In the genomic region with DNA sequence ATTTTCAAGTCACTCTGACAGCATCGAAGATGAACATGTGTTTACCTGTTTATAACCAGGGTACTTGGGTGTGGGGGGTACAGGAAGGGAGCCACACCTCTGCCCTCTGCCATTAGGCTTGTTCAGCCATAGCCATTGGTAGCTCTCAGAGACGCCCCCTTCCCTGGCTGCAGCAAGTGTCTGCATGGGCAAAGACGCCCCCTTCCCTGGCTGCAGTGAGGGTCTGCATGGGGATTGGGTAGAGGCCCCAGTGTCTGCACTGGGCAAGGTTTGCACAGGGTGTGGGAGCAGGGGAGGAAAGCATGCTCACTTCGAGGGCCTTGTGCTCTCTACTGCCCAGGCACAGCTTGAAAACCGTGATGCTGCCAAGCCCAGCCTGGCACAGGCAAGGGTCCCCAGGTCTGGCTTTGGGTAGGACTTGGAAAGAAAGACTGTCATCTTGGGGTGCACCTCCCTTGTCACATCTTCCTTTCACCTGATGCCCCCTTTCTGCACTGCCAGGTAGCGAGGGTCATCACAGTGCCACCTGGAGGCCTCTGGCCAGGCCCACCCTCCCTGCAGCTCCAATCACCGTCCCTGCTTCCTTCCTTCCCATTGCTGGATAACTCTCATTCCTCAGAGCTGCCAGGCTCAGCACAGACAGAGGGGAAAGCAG, we compare ENCODE assay signal across 27 cellular contexts. TPM values are rescaled to one million over a fixed set of nuclear protein-coding genes. Genes with fewer than 3 reads are reported as not detected.
A peak's percentile ranks its signal among the peaks of the same experiment; 100 is the strongest.
DNase-seq lines count a peak whose midpoint lies in the region; ATAC-seq and TF ChIP-seq lines count a peak whose summit lies in the region.
"Had no signal": no experiment of that assay in that cellular context is flagged by ENCODE, and none has a peak within 500 bp of the region (broad histone marks: within the 10 kb centered on the region; RNA-seq: fewer than 3 reads in every experiment).

No MANE protein-coding gene starts in this region.

- no peaks in the 10 kb centered on the region for H3K23me2 ChIP-seq in H9 (ENCODE audit: insufficient read length, low read depth, low read length, poor library complexity, severe bottlenecking)

- CTCF ChIA-PET in GM10248 (lab: Yijun Ruan, JAX), result no interaction called here
- CTCF ChIA-PET in WTC11 (lab: Charles Lee), result interaction anchor here (0.6 to 3.6 kb wide), 8 partner anchors 9 to 328 kb away, joined by 3 to 27 read pairs (median 4); partner anchors contain the start of genes GJC3, ZKSCAN5 and ZSCAN25

- H3K79me2 ChIP-seq in H9 (ENCODE audit: insufficient read depth, low read length) (no peaks in the 10 kb centered on the region), neural progenitor cell (ENCODE audit: low read depth) (no peaks in the 10 kb centered on the region), trophoblast cell (ENCODE audit: control insufficient read depth, insufficient read depth, low read length, poor library complexity) (no peaks in the 10 kb centered on the region)

- H3K4ac ChIP-seq in H9 (ENCODE audit: low read depth, low read length) (no peak overlapping the region), trophoblast cell (ENCODE audit: low read depth, low read length) (no peak overlapping the region)

- H4K8ac ChIP-seq in H9 (replicated peaks; ENCODE audit: insufficient read length, low read depth, low read length), result no peak overlapping the region
- H4K8ac ChIP-seq in trophoblast cell (ENCODE audit: low read depth, low read length), result no peak overlapping the region

- H3K18ac ChIP-seq in H9 (ENCODE audit: insufficient read length, low read depth, low read length), result no peak overlapping the region
- H3K18ac ChIP-seq in trophoblast cell (ENCODE audit: low read length), result no peak overlapping the region

- no peak overlapping the region for H3K14ac ChIP-seq in H9 (ENCODE audit: insufficient read depth, low read length)
- no peak overlapping the region for H3K14ac ChIP-seq in trophoblast cell (ENCODE audit: low read length)

- H2BK5ac ChIP-seq in H9 (ENCODE audit: insufficient read length, low read length) (no peak overlapping the region), trophoblast cell (ENCODE audit: low read depth, low read length, poor library complexity) (no peak overlapping the region)

- H3K36me3 ChIP-seq in neural progenitor cell, result no peaks in the 10 kb centered on the region
- H3K36me3 ChIP-seq in trophoblast cell (ENCODE audit: control insufficient read depth in 1 of 2, insufficient read depth in 2 of 2, low read length in 2 of 2), result no peaks in the 10 kb centered on the region
- H3K36me3 ChIP-seq: adrenal gland, gastrocnemius medialis, HAP-1 had no signal

- no peak overlapping the region for H4K5ac ChIP-seq in H9 (ENCODE audit: insufficient read length, low read depth, low read length)

- H4K91ac ChIP-seq in H9 (ENCODE audit: insufficient read length, low read depth, low read length) (no peak overlapping the region), trophoblast cell (ENCODE audit: low read depth, low read length) (no peak overlapping the region)

- H3T11ph ChIP-seq in H9 (ENCODE audit: low read length), result no peak overlapping the region

- H3K4me1 ChIP-seq in H9 (ENCODE audit: insufficient read depth, low read length) (no peaks in the 10 kb centered on the region), neural progenitor cell (no peaks in the 10 kb centered on the region), trophoblast cell (ENCODE audit: control insufficient read depth in 1 of 2, insufficient read depth in 2 of 2, low read length in 2 of 2) (no peaks in the 10 kb centered on the region)
- H3K4me1 ChIP-seq: adrenal gland, gastrocnemius medialis, HAP-1 had no signal

- H3K4me1 Mint-ChIP-seq in H9, result 0 out of 4 replicates have a peak, but pooled peaks cover 0 to 4% of the 10 kb centered on the region in 2 experiments
- H3K4me1 Mint-ChIP-seq in WTC11, result no peaks in the 10 kb centered on the region
- H3K4me1 Mint-ChIP-seq in neural progenitor cell, result no peaks in the 10 kb centered on the region
- H3K4me1 Mint-ChIP-seq: IgD-negative memory B cell; stimulated activated naive B cell treated with anti-CD40 and anti-IgM and Interleukin-4, amounts not matched to agents 10 μg/mL and 1 μg/mL and 100 μg/mL, for 72 hours had no signal

- H3K79me1 ChIP-seq in H9 (ENCODE audit: insufficient read depth, low read depth, low read length, poor library complexity, severe bottlenecking) (no peaks in the 10 kb centered on the region), trophoblast cell (ENCODE audit: low read length) (no peaks in the 10 kb centered on the region)

- H2BK12ac ChIP-seq in H9 (ENCODE audit: insufficient read length, low read depth, low read length) (no peak overlapping the region), trophoblast cell (ENCODE audit: low read length) (no peak overlapping the region)

- DNase-seq in GM10248 (ENCODE audit: extremely low spot score) (peak; percentile 5), H9 (peak; percentile 76), WTC11 (ENCODE audit: low spot score) (peak; percentile 48), neural progenitor cell (ENCODE audit: low spot score) (peak; percentile 11), trophoblast cell (no peak)
- no peak for DNase-seq in stimulated activated naive CD4-positive, alpha-beta T cell treated with Interleukin-2 at 50 U/mL for 16 hours (lab: John Stamatoyannopoulos, UW)
- no peak for DNase-seq in activated naive CD4-positive, alpha-beta T cell (lab: John Stamatoyannopoulos, UW)
- DNase-seq: activated CD4-positive, alpha-beta T cell treated with anti-CD3 and anti-CD28 coated beads, Interleukin-2, amount 50 U/mL, for 4 hours; activated naive CD4-positive, alpha-beta T cell treated with anti-CD3 and anti-CD28 coated beads, Interleukin-2, amount 10 ng/mL, durations not matched to agents 7 days and 5 days; adrenal gland; central memory CD4-positive, alpha-beta T cell; gastrocnemius medialis; GDM1; NCI-H1436 treated with DMSO at 0.1 percent for 48 hours; NCI-H226; NCI-H69; SHP77; stimulated activated CD4-positive, alpha-beta T cell treated with anti-CD3 and anti-CD28 coated beads, Interleukin-15, amount 100 ng/mL, for 24 hours; stimulated activated naive B cell treated with anti-CD40 and anti-IgM and Interleukin-4, amounts not matched to agents 10 μg/mL and 1 μg/mL and 100 μg/mL, for 72 hours had no signal

- H3K23ac ChIP-seq in H9 (ENCODE audit: insufficient read length, low read depth, low read length) (no peak overlapping the region), trophoblast cell (ENCODE audit: low read length) (no peak overlapping the region)

- H4K20me1 ChIP-seq in H9 (ENCODE audit: control insufficient read depth, insufficient read depth, insufficient read length) (no peaks in the 10 kb centered on the region), neural progenitor cell (ENCODE audit: low read depth) (no peaks in the 10 kb centered on the region)

- H3K27ac Mint-ChIP-seq in H9 (no peak overlapping the region), WTC11 (no peak overlapping the region), neural progenitor cell (no peak overlapping the region)
- H3K27ac Mint-ChIP-seq: activated naive CD4-positive, alpha-beta T cell treated with anti-CD3 and anti-CD28 coated beads, Interleukin-2, amount 10 ng/mL, durations not matched to agents 7 days and 5 days; CD14-positive monocyte; IgD-negative memory B cell; natural killer cell treated with Interleukin-12 subunit alpha and Interleukin-12 subunit beta and Interleukin-15 and Interleukin-18, amount 100 ng/mL, for 72 hours; stimulated activated naive B cell treated with anti-CD40 and anti-IgM and Interleukin-4, amounts not matched to agents 10 μg/mL and 1 μg/mL and 100 μg/mL, for 72 hours had no signal

- no peak overlapping the region for H4K12ac ChIP-seq in trophoblast cell (ENCODE audit: low read depth, low read length)

- H3K4me2 ChIP-seq in H9 (ENCODE audit: insufficient read depth, insufficient read length, low read length) (no peak overlapping the region), neural progenitor cell (no peak overlapping the region), trophoblast cell (ENCODE audit: low read length) (no peak overlapping the region)

- H3K27me3 Mint-ChIP-seq in H9 (ENCODE audit: low read depth) (peaks cover 5% of the 10 kb centered on the region), WTC11 (ENCODE audit: low read depth) (peaks cover 14% of the 10 kb centered on the region), neural progenitor cell (ENCODE audit: insufficient read depth, low read depth) (peaks cover 6% of the 10 kb centered on the region)
- H3K27me3 Mint-ChIP-seq: IgD-negative memory B cell; natural killer cell treated with Interleukin-12 subunit alpha and Interleukin-12 subunit beta and Interleukin-15 and Interleukin-18, amount 100 ng/mL, for 72 hours; stimulated activated naive B cell treated with anti-CD40 and anti-IgM and Interleukin-4, amounts not matched to agents 10 μg/mL and 1 μg/mL and 100 μg/mL, for 72 hours had no signal

- H3K27ac ChIP-seq in H9 (ENCODE audit: insufficient read length, low read depth, low read length) (no peak overlapping the region), neural progenitor cell (no peak overlapping the region), trophoblast cell (ENCODE audit: low read depth, low read length) (no peak overlapping the region)
- H3K27ac ChIP-seq: adrenal gland, gastrocnemius medialis had no signal

- no peak overlapping the region for H3K9ac ChIP-seq in H9 (ENCODE audit: extremely low read depth, insufficient read length, low read length)
- H3K9ac ChIP-seq in neural progenitor cell, result no peak overlapping the region
- no peak overlapping the region for H3K9ac ChIP-seq in trophoblast cell (ENCODE audit: low read length)

- no peaks in the 10 kb centered on the region for H3K9me3 Mint-ChIP-seq in H9
- H3K9me3 Mint-ChIP-seq in WTC11, result no peaks in the 10 kb centered on the region
- no peaks in the 10 kb centered on the region for H3K9me3 Mint-ChIP-seq in neural progenitor cell
- H3K9me3 Mint-ChIP-seq: activated naive CD4-positive, alpha-beta T cell treated with anti-CD3 and anti-CD28 coated beads, Interleukin-2, amount 10 ng/mL, durations not matched to agents 7 days and 5 days; IgD-negative memory B cell; natural killer cell treated with Interleukin-12 subunit alpha and Interleukin-12 subunit beta and Interleukin-15 and Interleukin-18, amount 100 ng/mL, for 72 hours; stimulated activated naive B cell treated with anti-CD40 and anti-IgM and Interleukin-4, amounts not matched to agents 10 μg/mL and 1 μg/mL and 100 μg/mL, for 72 hours had no signal

- no peak overlapping the region for H2BK120ac ChIP-seq in H9 (ENCODE audit: low read depth, low read length, poor library complexity, severe bottlenecking)
- no peak overlapping the region for H2BK120ac ChIP-seq in trophoblast cell (ENCODE audit: insufficient read depth, low read length, poor library complexity)

- no CpG with 5 or more reads among the region's 7 CpGs for WGBS in H9 (ENCODE audit: extremely low coverage, insufficient read length, low lambda C conversion rate)
- WGBS in trophoblast cell (ENCODE audit: extremely low coverage, insufficient coverage, insufficient read length), result no CpG with 5 or more reads among the region's 7 CpGs

- H3K36me3 Mint-ChIP-seq in H9 (ENCODE audit: insufficient read depth in 1 of 3, low read depth in 3 of 3), result no peaks in the 10 kb centered on the region
- no peaks in the 10 kb centered on the region for H3K36me3 Mint-ChIP-seq in WTC11
- no peaks in the 10 kb centered on the region for H3K36me3 Mint-ChIP-seq in neural progenitor cell
- H3K36me3 Mint-ChIP-seq: activated naive CD4-positive, alpha-beta T cell treated with anti-CD3 and anti-CD28 coated beads, Interleukin-2, amount 10 ng/mL, durations not matched to agents 7 days and 5 days; CD14-positive monocyte; IgD-negative memory B cell; natural killer cell treated with Interleukin-12 subunit alpha and Interleukin-12 subunit beta and Interleukin-15 and Interleukin-18, amount 100 ng/mL, for 72 hours had no signal

- H2AK5ac ChIP-seq in H9 (ENCODE audit: insufficient read length, low read length), result no peak overlapping the region
- no peak overlapping the region for H2AK5ac ChIP-seq in trophoblast cell (ENCODE audit: low read length)

- POLR2A ChIA-PET in GM10248 (lab: Yijun Ruan, JAX), result no interaction called here
- POLR2A ChIA-PET in WTC11 (lab: Charles Lee), result no interaction called here

- ATAC-seq in WTC11 (peak; percentile 94), GM18520 (IDR thresholded peaks at IDR 0.05; ENCODE audit: unreplicated experiment) (no peak)
- ATAC-seq: activated CD4-positive, CD25-positive, alpha-beta regulatory T cell treated with anti-CD3 and anti-CD28 coated beads, Interleukin-2, amount 50 U/mL, for 24 hours; gastrocnemius medialis; natural killer cell treated with Interleukin-12 subunit alpha and Interleukin-12 subunit beta and Interleukin-15 and Interleukin-18, amount 100 ng/mL, for 72 hours; Panc1; stimulated activated naive B cell treated with anti-CD40 and anti-IgM and Interleukin-4, amounts not matched to agents 10 μg/mL and 1 μg/mL and 100 μg/mL, for 72 hours had no signal

- H3K56ac ChIP-seq in H9 (ENCODE audit: insufficient read length, low read depth, low read length), result no peak overlapping the region

- H3F3A ChIP-seq in neural progenitor cell (ENCODE audit: low read depth), result peaks cover 5% of the 10 kb centered on the region

- H2BK20ac ChIP-seq in H9 (ENCODE audit: low read depth, low read length, poor library complexity, severe bottlenecking), result no peak overlapping the region

- no peak overlapping the region for H2BK15ac ChIP-seq in H9 (ENCODE audit: low read depth, low read length)

- H3K4me3 Mint-ChIP-seq in H9 (no peak overlapping the region), WTC11 (no peak overlapping the region), neural progenitor cell (no peak overlapping the region)
- H3K4me3 Mint-ChIP-seq: activated naive CD4-positive, alpha-beta T cell treated with anti-CD3 and anti-CD28 coated beads, Interleukin-2, amount 10 ng/mL, durations not matched to agents 7 days and 5 days; CD14-positive monocyte; IgD-negative memory B cell; natural killer cell treated with Interleukin-12 subunit alpha and Interleukin-12 subunit beta and Interleukin-15 and Interleukin-18, amount 100 ng/mL, for 72 hours; stimulated activated naive B cell treated with anti-CD40 and anti-IgM and Interleukin-4, amounts not matched to agents 10 μg/mL and 1 μg/mL and 100 μg/mL, for 72 hours had no signal

- H3K9me3 ChIP-seq in H9 (ENCODE audit: control insufficient read depth, low read depth, low read length) (no peaks in the 10 kb centered on the region), neural progenitor cell (ENCODE audit: low read depth) (no peaks in the 10 kb centered on the region), trophoblast cell (ENCODE audit: insufficient read depth, low read depth, low read length) (no peaks in the 10 kb centered on the region)
- H3K9me3 ChIP-seq: adrenal gland, gastrocnemius medialis, HAP-1 had no signal

- H3K4me3 ChIP-seq in neural progenitor cell, result no peak overlapping the region
- no peak overlapping the region for H3K4me3 ChIP-seq in trophoblast cell (ENCODE audit: low read depth, low read length)
- H3K4me3 ChIP-seq: adrenal gland, gastrocnemius medialis, HAP-1, lung had no signal

- TF ChIP-seq CTCF in GM10248 (IDR thresholded peaks at IDR 0.05; ENCODE audit: control extremely low read depth, extremely low read depth, low read depth, missing control alignments), result no peak
- peak; percentile 57 for TF ChIP-seq CTCF in H9 (conservative IDR thresholded peaks at IDR 0.05)
- no peak; the same call in 1 of the 2 replicates for TF ChIP-seq CTCF in WTC11 (IDR thresholded peaks at IDR 0.05)
- TF ChIP-seq CTCF in neural progenitor cell (IDR thresholded peaks at IDR 0.05), result peak; percentile 30

- H2AFZ ChIP-seq in H9 (ENCODE audit: low read length) (no peak overlapping the region), neural progenitor cell (replicated peaks) (no peak overlapping the region), trophoblast cell (ENCODE audit: insufficient read depth, low read length, poor library complexity) (no peak overlapping the region)

- H3K27me3 ChIP-seq in H9 (ENCODE audit: insufficient read depth, low read length) (no peaks in the 10 kb centered on the region), neural progenitor cell (no peaks in the 10 kb centered on the region), trophoblast cell (ENCODE audit: insufficient read depth, low read length) (no peaks in the 10 kb centered on the region)
- H3K27me3 ChIP-seq: adrenal gland, gastrocnemius medialis had no signal

RNA-seq across cellular contexts. Expression of gene TMEM225B, which starts 3.7 kb away (rescaled TPM):
- 0.44 TPM in 1 of 2 replicates, not detected in the other for total RNA-seq in H9 (2021)
- total RNA-seq in WTC11 (2021), result 0.78 to 0.81 TPM (median 0.78 TPM) in 3 replicates
- total RNA-seq in neural progenitor cell (ENCODE audit: low replicate concordance), result 0.53 TPM in 1 of 2 replicates, not detected in the other
- polyA plus RNA-seq in trophoblast cell (2013), result 0.51 and 0.74 TPM in 2 replicates
- total RNA-seq: gastrocnemius medialis had no signal

RNA-seq across cellular contexts. Expression of gene ZSCAN25, which starts 15.0 kb away (rescaled TPM):
- 21.3 and 21.5 TPM in 2 replicates for total RNA-seq in H9 (2021)
- total RNA-seq in WTC11 (2021), result 16.3 to 20.1 TPM (median 19.9 TPM) in 3 replicates
- total RNA-seq in neural progenitor cell (ENCODE audit: low replicate concordance), result 8.7 and 13.3 TPM in 2 replicates
- 7.6 and 8.2 TPM in 2 replicates for polyA plus RNA-seq in trophoblast cell (2013)

RNA-seq across cellular contexts. Expression of gene ZNF655, which starts 43.3 kb away (rescaled TPM):
- total RNA-seq in H9 (2021) (48.8 and 49.2 TPM in 2 replicates), WTC11 (2021) (37.1 to 40.4 TPM (median 38.2 TPM) in 3 replicates), neural progenitor cell (ENCODE audit: low replicate concordance) (59.3 and 66.3 TPM in 2 replicates)
- polyA plus RNA-seq in trophoblast cell (2013), result 38.5 and 40.3 TPM in 2 replicates

RNA-seq across cellular contexts. Expression of gene FAM200A, which starts 49.9 kb away (rescaled TPM):
- total RNA-seq in H9 (2021), result 7.8 and 8.7 TPM in 2 replicates
- 5.9 to 7.2 TPM (median 6.6 TPM) in 3 replicates for total RNA-seq in WTC11 (2021)
- 14.7 and 21.1 TPM in 2 replicates for total RNA-seq in neural progenitor cell (ENCODE audit: low replicate concordance)
- polyA plus RNA-seq in trophoblast cell (2013), result 4.3 and 4.6 TPM in 2 replicates

Comparison
In these comparisons a context has a peak if more than half of its experiments do, and no peak if none do; other contexts are left out.
1. DNase-seq: peak in GM10248 (single experiment), H9 (single experiment), WTC11 (single experiment) and neural progenitor cell (single experiment); none in stimulated activated naive CD4-positive, alpha-beta T cell treated with Interleukin-2 at 50 U/mL for 16 hours (single experiment), trophoblast cell (0 of 2) and activated naive CD4-positive, alpha-beta T cell (0 of 4).
2. CTCF ChIP-seq: peak in H9 (single experiment) and neural progenitor cell (single experiment); none in GM10248 (single experiment) and WTC11 (single experiment).